ENCODE assay signal across 1 cellular context in genomic region chr6:42304313-42304712, GRCh38.
TF ChIP-seq lines count a peak whose summit lies in the region.

No MANE protein-coding gene starts in this region.

TF ChIP-seq in IMR-90, 13 proteins besides CTCF, POLR2A, EP300 and RAD21:
- TF ChIP-seq, protein P1, sequence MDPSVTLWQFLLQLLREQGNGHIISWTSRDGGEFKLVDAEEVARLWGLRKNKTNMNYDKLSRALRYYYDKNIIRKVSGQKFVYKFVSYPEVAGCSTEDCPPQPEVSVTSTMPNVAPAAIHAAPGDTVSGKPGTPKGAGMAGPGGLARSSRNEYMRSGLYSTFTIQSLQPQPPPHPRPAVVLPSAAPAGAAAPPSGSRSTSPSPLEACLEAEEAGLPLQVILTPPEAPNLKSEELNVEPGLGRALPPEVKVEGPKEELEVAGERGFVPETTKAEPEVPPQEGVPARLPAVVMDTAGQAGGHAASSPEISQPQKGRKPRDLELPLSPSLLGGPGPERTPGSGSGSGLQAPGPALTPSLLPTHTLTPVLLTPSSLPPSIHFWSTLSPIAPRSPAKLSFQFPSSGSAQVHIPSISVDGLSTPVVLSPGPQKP (IDR thresholded peaks at IDR 0.05; ENCODE audit: borderline replicate concordance, low read depth, low read length), result no peak
- 0 out of 2 replicates have a peak, but pooled peaks have one; percentile 23 for TF ChIP-seq MAFK (IDR thresholded peaks at IDR 0.05; ENCODE audit: low read depth, low read length)
